Comparison of ENCODE assay signal across 8 cellular contexts in genomic region chr16:3129137-3130131, GRCh38. TPM values are rescaled to one million over a fixed set of nuclear protein-coding genes. Genes with fewer than 3 reads are reported as not detected.
A peak's percentile ranks its signal among the peaks of the same experiment; 100 is the strongest.
DNase-seq lines count a peak whose midpoint lies in the region; ATAC-seq and TF ChIP-seq lines count a peak whose summit lies in the region.

No MANE protein-coding gene starts in this region.

- peak overlapping the region in 9 of 10 donors; percentile 27 to 66 (median 59) for H3K4me3 ChIP-seq in heart right ventricle

- TF ChIP-seq CTCF in heart right ventricle (IDR thresholded peaks at IDR 0.05), result peak; percentile 81 to 96 (median 94)

- WGBS in heart right ventricle, 2 donors, result 7 to 13% methylated on average over 28 of the region's 28 CpGs

- H3K27me3 Mint-ChIP-seq in activated naive CD8-positive, alpha-beta T cell treated with anti-CD3 and anti-CD28 coated beads, Interleukin-2, amount 50 U/mL, for 24 hours, result no peaks in the 10 kb centered on the region

- H3K36me3 ChIP-seq in heart right ventricle, result peaks cover 0 to 32% (median 0%) of the 10 kb centered on the region in 9 donors

- no peaks in the 10 kb centered on the region for H3K27me3 ChIP-seq in heart right ventricle

- DNase-seq in CD1c-positive myeloid dendritic cell (ENCODE audit: extremely low spot score), result peak; percentile 93
- DNase-seq in NCI-H1105 (lab: John Stamatoyannopoulos, UW), result peak; percentile 82
- peak; percentile 77 for DNase-seq in SKM-1 (lab: John Stamatoyannopoulos, UW; ENCODE audit: unreplicated experiment)
- DNase-seq in activated naive CD8-positive, alpha-beta T cell treated with anti-CD3 and anti-CD28 coated beads, Interleukin-2, amount 50 U/mL, for 24 hours, result peak; percentile 74
- peak; percentile 62 to 84 for DNase-seq in heart right ventricle
- peak; percentile 67 for DNase-seq in pulmonary artery endothelial cell (ENCODE audit: low read depth, low spot score)

- peaks cover 50% of the 10 kb centered on the region for H3K4me1 Mint-ChIP-seq in activated naive CD8-positive, alpha-beta T cell treated with anti-CD3 and anti-CD28 coated beads, Interleukin-2, amount 50 U/mL, for 24 hours

- peaks cover 3 to 51% (median 38%) of the 10 kb centered on the region in 9 donors for H3K4me1 ChIP-seq in heart right ventricle

- H3K36me3 Mint-ChIP-seq in activated naive CD8-positive, alpha-beta T cell treated with anti-CD3 and anti-CD28 coated beads, Interleukin-2, amount 50 U/mL, for 24 hours (ENCODE audit: low read depth), result peaks cover 26% of the 10 kb centered on the region

- H3K27ac ChIP-seq in heart right ventricle, result peak overlapping the region in 9 of 10 donors; percentile 57 to 92 (median 80)

- intact Hi-C loops in heart right ventricle (cut with DNase I), result loop anchor here in 7 of 10 donors (1.0 to 5.0 kb wide), 6 partner anchors 35 to 72 kb away; no protein-coding TSS in a partner anchor

- H3K9me3 ChIP-seq in heart right ventricle, result no peaks in the 10 kb centered on the region

- peak overlapping the region; percentile 82 for H3K4me3 Mint-ChIP-seq in activated naive CD8-positive, alpha-beta T cell treated with anti-CD3 and anti-CD28 coated beads, Interleukin-2, amount 50 U/mL, for 24 hours

- no peaks in the 10 kb centered on the region for H3K9me3 Mint-ChIP-seq in activated naive CD8-positive, alpha-beta T cell treated with anti-CD3 and anti-CD28 coated beads, Interleukin-2, amount 50 U/mL, for 24 hours

- ATAC-seq in GM19463 (IDR thresholded peaks at IDR 0.05; ENCODE audit: unreplicated experiment) (peak; percentile 61), heart right ventricle (peak; percentile 68 to 81 (median 79)), HG02970 (IDR thresholded peaks at IDR 0.05; ENCODE audit: low FRiP score, unreplicated experiment) (no peak)
- peak; percentile 70 for ATAC-seq in activated naive CD8-positive, alpha-beta T cell treated with anti-CD3 and anti-CD28 coated beads, Interleukin-2, amount 50 U/mL, for 24 hours

- peak overlapping the region; percentile 71 for H3K27ac Mint-ChIP-seq in activated naive CD8-positive, alpha-beta T cell treated with anti-CD3 and anti-CD28 coated beads, Interleukin-2, amount 50 U/mL, for 24 hours

RNA-seq across cellular contexts. Expression of gene ZNF213, which starts 5.4 kb away (rescaled TPM):
- total RNA-seq in heart right ventricle (1 to 10 TPM; 5.9 to 9.2 (median 7.7) TPM), pulmonary artery endothelial cell (4.8 and 5.0 TPM in 2 replicates)
- polyA plus RNA-seq in heart right ventricle, result 10 to 100 TPM in 1 of 2 donors, 1 to 10 TPM in 1; 6.9 to 10.1 TPM

RNA-seq across cellular contexts. Expression of gene ZNF205, which starts 17.0 kb away (rescaled TPM):
- 1 to 10 TPM; 5.8 to 9.0 (median 7.6) TPM for total RNA-seq in heart right ventricle
- polyA plus RNA-seq in heart right ventricle, result 10 to 100 TPM; 13.8 to 26.9 TPM
- 21.3 and 22.5 TPM in 2 replicates for total RNA-seq in pulmonary artery endothelial cell

RNA-seq across cellular contexts. Expression of gene ZSCAN10, which starts 30.3 kb away (rescaled TPM):
- total RNA-seq in heart right ventricle (not detected), pulmonary artery endothelial cell (not detected in 2 replicates)
- under 1 TPM; 0.01 to 0.07 TPM for polyA plus RNA-seq in heart right ventricle

RNA-seq across cellular contexts. Expression of gene OR1F1, which starts 58.6 kb away (rescaled TPM):
- not detected for total RNA-seq in heart right ventricle
- not detected for polyA plus RNA-seq in heart right ventricle
- 0.13 TPM in 1 of 2 replicates, not detected in the other for total RNA-seq in pulmonary artery endothelial cell
